In the genomic region with DNA sequence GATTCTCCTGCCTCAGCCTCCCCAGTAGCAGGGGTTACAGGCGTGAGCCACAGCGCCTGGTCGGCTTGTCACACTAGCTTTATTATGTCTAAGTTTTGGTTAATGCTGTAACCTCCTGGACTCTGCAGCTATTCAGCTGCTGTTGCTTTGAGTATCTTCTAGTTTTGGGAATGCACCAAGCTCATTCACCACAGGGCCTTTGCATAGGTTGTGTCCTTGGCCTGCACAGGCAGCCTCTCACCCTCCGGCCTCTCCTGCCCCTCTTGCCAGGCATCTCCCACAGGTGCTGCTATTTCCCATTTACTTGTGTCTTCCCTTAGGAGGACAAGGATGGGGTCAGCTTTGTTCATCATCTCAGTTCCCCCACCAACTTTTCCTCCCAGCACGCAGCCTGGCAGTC, we compare ENCODE assay signal across 20 cellular contexts. TPM values are rescaled to one million over a fixed set of nuclear protein-coding genes. Genes with fewer than 3 reads are reported as not detected.
DNase-seq lines count a peak whose midpoint lies in the region; ATAC-seq and TF ChIP-seq lines count a peak whose summit lies in the region.
"Had no signal": no experiment of that assay in that cellular context is flagged by ENCODE, and none has a peak within 500 bp of the region (broad histone marks: within the 10 kb centered on the region; RNA-seq: fewer than 3 reads in every experiment).

No MANE protein-coding gene starts in this region.

- WGBS in heart right ventricle, 2 donors = 89 to 94% methylated on average over 5 of the region's 5 CpGs
- 93% methylated on average over 5 of the region's 5 CpGs for WGBS in smooth muscle cell (ENCODE audit: low lambda C conversion rate)
- 86 to 96% methylated on average over 5 of the region's 5 CpGs for whole genome bisulfite sequencing in lower leg skin, 2 donors

- H3K79me2 ChIP-seq in PC-3 (ENCODE audit: low read length) = peaks cover 10% of the 10 kb centered on the region
- peaks cover 11% of the 10 kb centered on the region for H3K79me2 ChIP-seq in smooth muscle cell (ENCODE audit: low read depth)

- H3K9ac ChIP-seq in PC-3 (ENCODE audit: low read length) (no peak overlapping the region), smooth muscle cell (ENCODE audit: low read depth) (no peak overlapping the region)

- POLR2A ChIA-PET in PC-3 (lab: Charles Lee; ENCODE audit: unreplicated experiment) = no interaction called here

- peaks cover 4 to 24% (median 22%) of the 10 kb centered on the region in 9 donors for H3K4me1 ChIP-seq in heart right ventricle
- peaks cover 24% of the 10 kb centered on the region for H3K4me1 ChIP-seq in PC-3 (ENCODE audit: insufficient read depth, low read length)
- H3K4me1 ChIP-seq in smooth muscle cell (ENCODE audit: low read depth) = peaks cover 13% of the 10 kb centered on the region

- H3K36me3 ChIP-seq in heart right ventricle (peaks cover 0 to 9% (median 0%) of the 10 kb centered on the region in 9 donors), PC-3 (ENCODE audit: low read depth, low read length) (0 out of 2 replicates have a peak, but pooled peaks cover 3% of the 10 kb centered on the region), smooth muscle cell (ENCODE audit: low read depth) (no peaks in the 10 kb centered on the region)

- no peak for TF ChIP-seq POLR2A in lower leg skin (IDR thresholded peaks at IDR 0.05)

- no peaks in the 10 kb centered on the region for H4K20me1 ChIP-seq in PC-3 (ENCODE audit: low read length)
- peaks cover 2% of the 10 kb centered on the region for H4K20me1 ChIP-seq in smooth muscle cell (ENCODE audit: low read depth)

- no TSS peak for BruUV-seq in PC-3 (replicated peaks; lab: Mats Ljungman, UMichigan)

- intact Hi-C loops in Right ventricle myocardium inferior (cut with DNase I) (no loop called here), heart right ventricle (cut with DNase I) (no loop called here), PC-3 (cut with micrococcal nuclease) (loop anchor here (10.0 kb wide), 1 partner anchor 399 kb away; a partner anchor contains a TSS), lower leg skin (cut with DNase I; ENCODE audit: low total_unique reads) (no loop called here)

- H3K9me3 ChIP-seq in heart right ventricle (no peaks in the 10 kb centered on the region), PC-3 (ENCODE audit: low read length) (no peaks in the 10 kb centered on the region), smooth muscle cell (replicated peaks; ENCODE audit: low read depth) (no peaks in the 10 kb centered on the region)
- H3K9me3 ChIP-seq: thyroid gland had no signal

- peak overlapping the region; percentile 60 for H3K4me2 ChIP-seq in PC-3 (ENCODE audit: low read length)
- H3K4me2 ChIP-seq in smooth muscle cell = peak overlapping the region; percentile 43
- H3K4me2 ChIP-seq: hepatocyte had no signal

- H3K9me2 ChIP-seq in PC-3 (replicated peaks; ENCODE audit: low read length) = no peaks in the 10 kb centered on the region

- no peak overlapping the region for H3K27ac ChIP-seq in heart right ventricle
- peak overlapping the region; percentile 48 for H3K27ac ChIP-seq in PC-3 (ENCODE audit: low read length)
- H3K27ac ChIP-seq in smooth muscle cell (ENCODE audit: low read depth) = peak overlapping the region; percentile 61
- H3K27ac ChIP-seq: cardiac muscle cell, HL-60, thyroid gland had no signal

- H3F3A ChIP-seq in PC-3 (ENCODE audit: low read length, unreplicated experiment) = peaks cover 10% of the 10 kb centered on the region
- peaks cover 4% of the 10 kb centered on the region for H3F3A ChIP-seq in smooth muscle cell (ENCODE audit: low read depth)

- H3K4me3 ChIP-seq in heart right ventricle (no peak overlapping the region), PC-3 (ENCODE audit: low read length) (no peak overlapping the region), smooth muscle cell (no peak overlapping the region), lower leg skin (ENCODE audit: low read depth, poor library complexity, severe bottlenecking) (no peak overlapping the region)
- H3K4me3 ChIP-seq: cardiac muscle cell, hepatocyte, lung, thyroid gland had no signal

- CTCF ChIA-PET in PC-3 (lab: Charles Lee) = interaction anchor here (0.8 kb wide), 1 partner anchor 10 kb away, joined by 3 read pairs; no protein-coding TSS in a partner anchor

- H2AFZ ChIP-seq in PC-3 (ENCODE audit: low read length) (no peak overlapping the region), smooth muscle cell (ENCODE audit: low read depth) (no peak overlapping the region)
- H2AFZ ChIP-seq: hepatocyte had no signal

- H3K27me3 ChIP-seq in heart right ventricle (no peaks in the 10 kb centered on the region), PC-3 (ENCODE audit: low read length) (no peaks in the 10 kb centered on the region), smooth muscle cell (ENCODE audit: low read depth) (no peaks in the 10 kb centered on the region)
- H3K27me3 ChIP-seq: cardiac muscle cell, hepatocyte, thyroid gland had no signal

- TF ChIP-seq CTCF in heart right ventricle (IDR thresholded peaks at IDR 0.05) (no peak), PC-3 (conservative IDR thresholded peaks at IDR 0.05; ENCODE audit: low read depth, low read length) (no peak), smooth muscle cell (IDR thresholded peaks at IDR 0.05; ENCODE audit: borderline replicate concordance, insufficient read depth, poor library complexity, severe bottlenecking) (no peak), lower leg skin (IDR thresholded peaks at IDR 0.05) (no peak)

- peak; percentile 39 for DNase-seq in Right ventricle myocardium inferior (ENCODE audit: missing footprints)
- no peak for DNase-seq in heart right ventricle
- DNase-seq in PC-3 = no peak
- DNase-seq in islet precursor cell = peak; percentile 36
- no peak for DNase-seq in smooth muscle cell (lab: John Stamatoyannopoulos, UW; ENCODE audit: unreplicated experiment)
- DNase-seq in lower leg skin (ENCODE audit: low spot score in 2 of 2) = no peak
- DNase-seq: activated CD4-positive, alpha-beta T cell treated with anti-CD3 and anti-CD28 coated beads for 4 hours; COR-L47; DND-41; naive B cell; NCI-H1436; posterior cingulate gyrus; thyroid gland had no signal

- ATAC-seq in Right ventricle myocardium inferior = no peak
- ATAC-seq in heart right ventricle = no peak
- ATAC-seq in PC-3 = no peak
- ATAC-seq in HG03439 (IDR thresholded peaks at IDR 0.05; ENCODE audit: unreplicated experiment) = no peak
- ATAC-seq in GM21447 (IDR thresholded peaks at IDR 0.05; ENCODE audit: unreplicated experiment) = no peak

RNA-seq across cellular contexts. Expression of a gene that starts 2.4 kb away (rescaled TPM):
- total RNA-seq in Right ventricle myocardium inferior (21.2 TPM), heart right ventricle (10 to 100 TPM; 14.2 to 28.7 (median 17.4) TPM), PC-3 (2014; rRNA removed) (8.3 and 12.4 TPM in 2 replicates), smooth muscle cell (4.7 and 6.4 TPM in 2 replicates), lower leg skin (10 to 100 TPM; 26.4 to 46.6 (median 33.7) TPM)
- polyA plus RNA-seq in heart right ventricle (10 to 100 TPM; 15.8 to 31.1 TPM), smooth muscle cell (12.7 and 29.5 TPM in 2 replicates)

RNA-seq across cellular contexts. Expression of a gene that starts 20.7 kb away (rescaled TPM):
- total RNA-seq in Right ventricle myocardium inferior (11.2 TPM), heart right ventricle (10 to 100 TPM in 8 of 10 donors, 1 to 10 TPM in 2; 9.2 to 14.2 (median 11.6) TPM), PC-3 (2014; rRNA removed) (2.5 and 5.1 TPM in 2 replicates), smooth muscle cell (7.2 and 8.0 TPM in 2 replicates), lower leg skin (10 to 100 TPM in 1 of 4 donors, 1 to 10 TPM in 3; 6.0 to 13.6 (median 8.2) TPM)
- polyA plus RNA-seq in heart right ventricle (10 to 100 TPM; 13.7 to 16.4 TPM), smooth muscle cell (29.7 and 31.5 TPM in 2 replicates)

RNA-seq across cellular contexts. Expression of a gene that starts 23.0 kb away (rescaled TPM):
- total RNA-seq in Right ventricle myocardium inferior = 5.0 TPM
- 1 to 10 TPM; 2.4 to 5.5 (median 3.5) TPM for total RNA-seq in heart right ventricle
- polyA plus RNA-seq in heart right ventricle = 1 to 10 TPM; 4.1 to 6.0 TPM
- total RNA-seq in PC-3 (2014; rRNA removed) = 2.4 and 2.9 TPM in 2 replicates
- 8.2 and 10.2 TPM in 2 replicates for total RNA-seq in smooth muscle cell
- 28.2 and 29.9 TPM in 2 replicates for polyA plus RNA-seq in smooth muscle cell
- total RNA-seq in lower leg skin = 10 to 100 TPM; 11.2 to 33.0 (median 14.4) TPM

RNA-seq across cellular contexts. Expression of a gene that starts 55.7 kb away (rescaled TPM):
- 5.0 TPM for total RNA-seq in Right ventricle myocardium inferior
- total RNA-seq in heart right ventricle = 10 to 100 TPM in 3 of 10 donors, 1 to 10 TPM in 7; 4.5 to 18.6 (median 6.9) TPM
- polyA plus RNA-seq in heart right ventricle = 1 to 10 TPM; 1.7 to 5.4 TPM
- total RNA-seq in PC-3 (2014; rRNA removed) = not detected in 2 replicates
- total RNA-seq in smooth muscle cell = 0.49 and 1.6 TPM in 2 replicates
- polyA plus RNA-seq in smooth muscle cell = 0.48 and 1.1 TPM in 2 replicates
- 1 to 10 TPM; 1.1 to 3.7 (median 2.0) TPM for total RNA-seq in lower leg skin
- total RNA-seq: cardiac muscle cell, dermis microvascular lymphatic vessel endothelial cell had no signal
- polyA plus RNA-seq: cardiac muscle cell had no signal

Comparison
In these comparisons a context has a peak if more than half of its experiments do, and no peak if none do; other contexts are left out.
1. DNase-seq: peak in Right ventricle myocardium inferior (single experiment) and islet precursor cell (single experiment); none in heart right ventricle (0 of 2), PC-3 (single experiment), smooth muscle cell (single experiment) and lower leg skin (0 of 2).
2. H3K27ac ChIP-seq: peak in PC-3 (single experiment) and smooth muscle cell (single experiment); none in heart right ventricle (0 of 10).